ENCODE assay signal across 16 cellular contexts in the genomic region with DNA sequence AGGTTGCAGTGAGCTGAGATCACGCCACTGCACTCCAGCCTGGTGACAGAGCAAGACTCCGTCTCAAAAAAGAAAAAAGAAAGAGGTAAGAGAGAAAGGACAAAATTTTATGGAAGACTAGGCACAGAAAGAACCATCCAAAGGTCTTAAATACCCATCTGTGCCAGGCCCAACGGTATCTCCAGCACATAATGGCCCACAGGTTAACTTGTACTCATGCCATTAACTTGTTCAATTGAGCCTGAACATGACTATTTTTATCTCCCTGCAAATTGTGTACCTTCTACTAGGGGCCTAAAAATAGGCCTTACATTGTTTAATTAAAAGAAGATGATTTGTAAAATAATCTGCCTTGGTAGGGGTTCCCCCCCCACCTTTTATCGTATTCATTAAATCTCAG.
A peak's percentile ranks its signal among the peaks of the same experiment; 100 is the strongest.
DNase-seq lines count a peak whose midpoint lies in the region; ATAC-seq and TF ChIP-seq lines count a peak whose summit lies in the region.
"Had no signal": no experiment of that assay in that cellular context is flagged by ENCODE, and none has a peak within 500 bp of the region (broad histone marks: within the 10 kb centered on the region; RNA-seq: fewer than 3 reads in every experiment).

No MANE protein-coding gene starts in this region.

- intact Hi-C loops in activated CD4-positive, alpha-beta T cell treated with anti-CD3 and anti-CD28 coated beads, Interleukin-2, amount 10 ng/mL, durations not matched to agents 24 days and 14 days (cut with micrococcal nuclease), result loop anchor here (5.0 kb wide), 1 partner anchor 63 kb away; no protein-coding TSS in a partner anchor
- intact Hi-C loops in left ventricle myocardium superior (cut with micrococcal nuclease), result no loop called here

- ATAC-seq in left ventricle myocardium superior, result peak; percentile 93
- ATAC-seq: Panc1 had no signal

- no peaks in the 10 kb centered on the region for H3K9me3 ChIP-seq in right atrium auricular region

- peak overlapping the region; percentile 41 for H3K4me3 Mint-ChIP-seq in activated CD4-positive, alpha-beta T cell treated with anti-CD3 and anti-CD28 coated beads, Interleukin-2, amount 10 ng/mL, durations not matched to agents 24 days and 14 days
- H3K4me3 Mint-ChIP-seq: CD14-positive monocyte had no signal

- H3K4me1 ChIP-seq in right atrium auricular region, result peaks cover 0 to 5% of the 10 kb centered on the region in 2 donors

- no peak overlapping the region for H3K4me3 ChIP-seq in right atrium auricular region

- H3K27me3 ChIP-seq in right atrium auricular region, result no peaks in the 10 kb centered on the region

- TF ChIP-seq CTCF in right atrium auricular region (IDR thresholded peaks at IDR 0.05), result no peak

- H3K27ac Mint-ChIP-seq in activated CD4-positive, alpha-beta T cell treated with anti-CD3 and anti-CD28 coated beads, Interleukin-2, amount 10 ng/mL, durations not matched to agents 24 days and 14 days, result peak overlapping the region; percentile 85
- H3K27ac Mint-ChIP-seq: CD14-positive monocyte had no signal

- H3K9me3 Mint-ChIP-seq in activated CD4-positive, alpha-beta T cell treated with anti-CD3 and anti-CD28 coated beads, Interleukin-2, amount 10 ng/mL, durations not matched to agents 24 days and 14 days, result no peaks in the 10 kb centered on the region
- H3K9me3 Mint-ChIP-seq: CD14-positive monocyte had no signal

- peaks cover 8% of the 10 kb centered on the region for H3K36me3 Mint-ChIP-seq in activated CD4-positive, alpha-beta T cell treated with anti-CD3 and anti-CD28 coated beads, Interleukin-2, amount 10 ng/mL, durations not matched to agents 24 days and 14 days (ENCODE audit: low read depth)

- no peaks in the 10 kb centered on the region for H3K27me3 Mint-ChIP-seq in activated CD4-positive, alpha-beta T cell treated with anti-CD3 and anti-CD28 coated beads, Interleukin-2, amount 10 ng/mL, durations not matched to agents 24 days and 14 days

- no peak for DNase-seq in activated CD4-positive, alpha-beta T cell treated with anti-CD3 and anti-CD28 coated beads, Interleukin-2, amount 10 ng/mL, durations not matched to agents 24 days and 14 days
- no peak for DNase-seq in activated CD4-positive, alpha-beta T cell treated with anti-CD3 and anti-CD28 coated beads, Interleukin-2, amount 50 U/mL, for 4 hours
- DNase-seq in left ventricle myocardium superior (no peak), right atrium auricular region (ENCODE audit: low spot score) (no peak), NCI-H69 (lab: John Stamatoyannopoulos, UW) (peak; percentile 96), NCI-H82 treated with DMSO at 0.1 percent for 48 hours (lab: John Stamatoyannopoulos, UW; ENCODE audit: unreplicated experiment) (no peak), germinal center (ENCODE audit: low spot score) (no peak)
- DNase-seq: DMS53, KG1, NCI-H1417 treated with DMSO at 0.1 percent for 48 hours, NCI-H2029 treated with DMSO at 0.1 percent for 48 hours, NCI-H2171 treated with DMSO at 0.1 percent for 48 hours, NCI-H446 treated with DMSO at 0.1 percent for 48 hours, NCI-H748 treated with DMSO at 0.1 percent for 48 hours had no signal

- no peak overlapping the region for H3K27ac ChIP-seq in right atrium auricular region

- H3K4me1 Mint-ChIP-seq in activated CD4-positive, alpha-beta T cell treated with anti-CD3 and anti-CD28 coated beads, Interleukin-2, amount 10 ng/mL, durations not matched to agents 24 days and 14 days, result peaks cover 10% of the 10 kb centered on the region
- H3K4me1 Mint-ChIP-seq: CD14-positive monocyte had no signal

- H3K36me3 ChIP-seq in right atrium auricular region, result peaks cover 20% of the 10 kb centered on the region
